In genomic region chr20:37351689-37352610, GRCh38 we compare ENCODE assay signal across 19 cellular contexts. TPM values are rescaled to one million over a fixed set of nuclear protein-coding genes. Genes with fewer than 3 reads are reported as not detected.
DNase-seq lines count a peak whose midpoint lies in the region; ATAC-seq, FAIRE-seq and TF ChIP-seq lines count a peak whose summit lies in the region.
"Had no signal": no experiment of that assay in that cellular context is flagged by ENCODE, and none has a peak within 500 bp of the region (broad histone marks: within the 10 kb centered on the region; RNA-seq: fewer than 3 reads in every experiment).

No MANE protein-coding gene starts in this region.

- H3K79me1 ChIP-seq in H1 (ENCODE audit: low read depth, low read length), result peaks cover 23% of the 10 kb centered on the region

- no peak overlapping the region for H2BK12ac ChIP-seq in H1 (ENCODE audit: low read depth, low read length)

- TF ChIP-seq CTCF in H1 (IDR thresholded peaks at IDR 0.05; ENCODE audit: control extremely low read depth in 1 of 3, insufficient read depth in 1 of 3, low read depth in 1 of 3, low read length in 3 of 3) (no peak), sigmoid colon (IDR thresholded peaks at IDR 0.05) (no peak)

- intact Hi-C loops in sigmoid colon (cut with DNase I), result loop anchor here (2.0 kb wide), 1 partner anchor 31 kb away; no protein-coding TSS in a partner anchor

- no peak for TF ChIP-seq RAD21 in H1 (IDR thresholded peaks at IDR 0.05 in 1 of 2, conservative IDR thresholded peaks at IDR 0.05 in 1 of 2; ENCODE audit: low read depth in 2 of 2, low read length in 2 of 2)

- H2BK5ac ChIP-seq in H1 (ENCODE audit: low read depth, low read length), result no peak overlapping the region

- peaks cover 83% of the 10 kb centered on the region for H3K4me1 ChIP-seq in BLaER1
- H3K4me1 ChIP-seq in H1 (replicated peaks in 1 of 4; ENCODE audit: control insufficient read depth in 3 of 4, insufficient read depth in 4 of 4, low read length in 3 of 4), result peaks cover 0 to 7% (median 3%) of the 10 kb centered on the region in 4 experiments; a peak in 3 of 7 replicates
- peaks cover 0 to 91% (median 78%) of the 10 kb centered on the region in 4 donors for H3K4me1 ChIP-seq in sigmoid colon

- no peak overlapping the region for H3K14ac ChIP-seq in H1 (ENCODE audit: insufficient read length)

- H3K27ac ChIP-seq in BLaER1 (no peak overlapping the region), H1 (ENCODE audit: low read depth, low read length) (no peak overlapping the region; the same call in 1 of the 2 replicates), sigmoid colon (peak overlapping the region in 1 of 4 donors; percentile 4)
- H3K27ac ChIP-seq: esophagus squamous epithelium, gastroesophageal sphincter had no signal

- H4K20me1 ChIP-seq in BLaER1 (peaks cover 100% of the 10 kb centered on the region), H1 (replicated peaks in 1 of 2; ENCODE audit: control insufficient read depth in 1 of 2, insufficient read depth in 2 of 2, low read length in 2 of 2) (peaks cover 3 to 22% of the 10 kb centered on the region in 2 experiments)

- TF ChIP-seq POLR2A in H1 (IDR thresholded peaks at IDR 0.05; ENCODE audit: control extremely low read depth in 1 of 2, low read depth in 2 of 2, low read length in 2 of 2) (no peak), sigmoid colon (IDR thresholded peaks at IDR 0.05) (no peak)

- H2AFZ ChIP-seq in H1 (ENCODE audit: low read length), result no peak overlapping the region

- FAIRE-seq in H1 (lab: Jason Lieb, UNC), result no peak
- FAIRE-seq: GM12892, kidney had no signal

- H3K9ac ChIP-seq in BLaER1 (no peak overlapping the region), H1 (replicated peaks in 1 of 4; ENCODE audit: extremely low read depth in 1 of 4, low read depth in 3 of 4, low read length in 3 of 4) (no peak overlapping the region)

- H3K18ac ChIP-seq in H1 (ENCODE audit: extremely low read depth, low read length), result no peak overlapping the region

- H4K91ac ChIP-seq in H1 (replicated peaks; ENCODE audit: insufficient read length, low read length), result no peak overlapping the region

- 88% methylated on average over 12 of the region's 12 CpGs; no CpG with 5 or more reads in 1 of the 2 experiments for WGBS in H1 (ENCODE audit: extremely low coverage in 1 of 2, insufficient coverage in 1 of 2, insufficient read length in 1 of 2, insufficient replicate concordance in 2 of 2, low coverage in 1 of 2, low lambda C conversion rate in 2 of 2, missing lambda C conversion rate in 1 of 2), 2 experiments
- 75 to 90% methylated on average over 12 of the region's 12 CpGs for WGBS in sigmoid colon, 2 donors

- H4K8ac ChIP-seq in H1 (ENCODE audit: extremely low read depth, insufficient read depth, low read length), result peak overlapping the region; percentile 28; the same call in 1 of the 2 replicates

- H4K5ac ChIP-seq in H1 (ENCODE audit: insufficient read length, low read depth, low read length), result no peak overlapping the region

- H3K4me3 ChIP-seq in BLaER1 (no peak overlapping the region), H1 (ENCODE audit: extremely low read depth in 1 of 4, insufficient read depth in 2 of 4, low read depth in 3 of 4, low read length in 4 of 4) (no peak overlapping the region), sigmoid colon (no peak overlapping the region)
- H3K4me3 ChIP-seq: esophagus squamous epithelium, gastroesophageal sphincter had no signal

- H2BK15ac ChIP-seq in H1 (ENCODE audit: low read length), result no peak overlapping the region

- H3K9me3 ChIP-seq in BLaER1 (no peaks in the 10 kb centered on the region), H1 (ENCODE audit: insufficient read depth in 2 of 2, low read depth in 1 of 2, low read length in 1 of 2) (no peaks in the 10 kb centered on the region), sigmoid colon (no peaks in the 10 kb centered on the region)
- H3K9me3 ChIP-seq: esophagus squamous epithelium, gastroesophageal sphincter had no signal

- no peak overlapping the region for H2BK20ac ChIP-seq in H1 (ENCODE audit: low read length)

- no peak overlapping the region for H2BK120ac ChIP-seq in H1 (replicated peaks; ENCODE audit: low read depth, low read length)

- POLR2A ChIA-PET in H1 (lab: Charles Lee; ENCODE audit: partially characterized antibody), result interaction anchor here (0.6 to 1.1 kb wide), 4 partner anchors 18 to 1479 kb away, joined by 3 read pairs; no protein-coding TSS in a partner anchor

- DNase-seq in M059J (ENCODE audit: low read depth) (peak; percentile 66), H1 (ENCODE audit: low read depth in 1 of 2, low spot score in 2 of 2) (no peak), sigmoid colon (peak; percentile 57), NOMO-1 treated with dmso at 0.1 percent for 144 hours (lab: John Stamatoyannopoulos, UW; ENCODE audit: unreplicated experiment) (no peak), NCI-H2107 treated with DMSO at 0.1 percent for 48 hours (lab: John Stamatoyannopoulos, UW; ENCODE audit: unreplicated experiment) (no peak)
- DNase-seq: activated CD4-positive, alpha-beta T cell treated with anti-CD3 and anti-CD28 coated beads, Interleukin-2, amount 10 ng/mL, durations not matched to agents 7 days and 5 days; DMS79 treated with DMSO at 0.1 percent for 48 hours; effector memory CD8-positive, alpha-beta T cell; esophagus squamous epithelium; Kasumi-1; kidney; NCI-H1048; NCI-H1930; nucleus accumbens; T-helper 17 cell had no signal

- H3K56ac ChIP-seq in H1 (replicated peaks; ENCODE audit: insufficient read length, low read depth, low read length), result no peak overlapping the region

- H3K27me3 ChIP-seq in BLaER1 (no peaks in the 10 kb centered on the region), H1 (replicated peaks in 1 of 4; ENCODE audit: control insufficient read depth in 3 of 4, extremely low read depth in 1 of 4, insufficient read depth in 3 of 4, low read length in 3 of 4) (no peaks in the 10 kb centered on the region), sigmoid colon (no peaks in the 10 kb centered on the region)
- H3K27me3 ChIP-seq: esophagus squamous epithelium, gastroesophageal sphincter had no signal

- H3K4ac ChIP-seq in H1 (replicated peaks; ENCODE audit: insufficient read length, low read depth, low read length), result no peak overlapping the region

- TF ChIP-seq EP300 in H1 (IDR thresholded peaks at IDR 0.05; ENCODE audit: borderline replicate concordance in 1 of 2, low read depth in 2 of 2, low read length in 2 of 2), result no peak
- no peak for TF ChIP-seq EP300 in sigmoid colon (IDR thresholded peaks at IDR 0.05)

- H3K4me2 ChIP-seq in BLaER1 (peak overlapping the region; percentile 51), H1 (ENCODE audit: insufficient read depth in 1 of 2, low read depth in 2 of 2, low read length in 2 of 2) (no peak overlapping the region)

- no peak overlapping the region for H3K23ac ChIP-seq in H1 (ENCODE audit: insufficient read length)

- CTCF ChIA-PET in H1 (lab: Charles Lee; ENCODE audit: partially characterized antibody), result interaction anchor here (0.7 to 2.8 kb wide), 9 partner anchors 9 to 213 kb away, joined by 3 to 11 read pairs (median 4); no protein-coding TSS in a partner anchor

- H3K23me2 ChIP-seq in H1 (ENCODE audit: low read depth, low read length), result no peaks in the 10 kb centered on the region

- peaks cover 6 to 93% of the 10 kb centered on the region in 2 experiments; a peak in 3 of 4 replicates for H3K79me2 ChIP-seq in H1 (ENCODE audit: control insufficient read depth in 1 of 2, insufficient read depth in 2 of 2, low read length in 2 of 2)

- H2AK5ac ChIP-seq in H1 (ENCODE audit: low read depth, low read length), result no peak overlapping the region

- H3K36me3 ChIP-seq in BLaER1 (peaks cover 49% of the 10 kb centered on the region), H1 (ENCODE audit: control insufficient read depth in 2 of 4, insufficient read depth in 4 of 4, low read length in 3 of 4) (peaks cover 0 to 4% (median 0%) of the 10 kb centered on the region in 4 experiments; a peak in 3 of 8 replicates), sigmoid colon (peaks cover 0 to 19% (median 2%) of the 10 kb centered on the region in 4 donors)

- no peak for ATAC-seq in HG03175 (IDR thresholded peaks at IDR 0.05; ENCODE audit: unreplicated experiment)
- ATAC-seq: effector memory CD8-positive, alpha-beta T cell; gastroesophageal sphincter; T-helper 17 cell had no signal

TF ChIP-seq in H1, 55 proteins besides CTCF, POLR2A, EP300 and RAD21:
- TF ChIP-seq E2F6 (IDR thresholded peaks at IDR 0.05), result no peak

RNA-seq across cellular contexts. Expression of gene SRC, which starts 6.0 kb away (rescaled TPM):
- 16.5 and 24.3 TPM in 2 replicates for total RNA-seq in M059J (2014; rRNA removed; shearing (Covaris generic))
- total RNA-seq in H1 (2021; fragmentation: NEBNext Ultra II Directional; extraction: Animal tissue kit (Norgen Biotek cat#: 25700)), result 28.8 and 29.8 TPM in 2 replicates
- polyA plus RNA-seq in H1 (2011; rRNA removed) (27.6 and 35.4 TPM in 2 replicates), sigmoid colon (10 to 100 TPM; 64.3 to 91.8 (median 79.1) TPM)
- 25.1 TPM for polyA plus RNA-seq in H1 (2011; cell fraction: cytosol; rRNA removed)
- polyA plus RNA-seq in H1 (2011; cell fraction: nucleus; rRNA removed), result 100 TPM
- polyA plus RNA-seq in H1 (2012, experiment 1 of 2), result 19.4 to 31.2 TPM (median 26.5 TPM) in 4 replicates
- polyA plus RNA-seq in H1 (2012, experiment 2 of 2), result 20.4 TPM
- 17.9 TPM for polyA plus RNA-seq in H1 (2013, experiment 1 of 2)
- 15.1 TPM for polyA plus RNA-seq in H1 (2013, experiment 2 of 2)
- polyA minus RNA-seq in H1 (2011; rRNA and poly(A)+ RNA removed), result 28.2 and 38.4 TPM in 2 replicates
- 28.6 TPM for polyA minus RNA-seq in H1 (2011; cell fraction: cytosol; rRNA and poly(A)+ RNA removed)
- polyA minus RNA-seq in H1 (2011; cell fraction: nucleus; rRNA and poly(A)+ RNA removed), result 41.9 TPM
- total RNA-seq in sigmoid colon, result 10 to 100 TPM; 28.1 to 52.3 (median 40.0) TPM

Comparison
In these comparisons a context has a peak if more than half of its experiments do, and no peak if none do; other contexts are left out.
1. DNase-seq: peak in M059J (single experiment) and sigmoid colon (single experiment); none in H1 (0 of 2), NOMO-1 treated with dmso at 0.1 percent for 144 hours (single experiment) and NCI-H2107 treated with DMSO at 0.1 percent for 48 hours (single experiment).